12 cellular contexts compared by ENCODE assay signal in genomic region chr12:115338566-115339294, GRCh38.
DNase-seq lines count a peak whose midpoint lies in the region; ATAC-seq and TF ChIP-seq lines count a peak whose summit lies in the region.
"Had no signal": no experiment of that assay in that cellular context is flagged by ENCODE, and none has a peak within 500 bp of the region (broad histone marks: within the 10 kb centered on the region; RNA-seq: fewer than 3 reads in every experiment).

No MANE protein-coding gene starts in this region.

- H3K9me3 ChIP-seq in NT2/D1 (ENCODE audit: insufficient read depth, low read length) (peaks cover 13% of the 10 kb centered on the region), gastroesophageal sphincter (peaks cover 0 to 13% (median 0%) of the 10 kb centered on the region in 3 donors)
- H3K9me3 ChIP-seq: neutrophil had no signal

- no peak overlapping the region for H3K9ac ChIP-seq in NT2/D1 (ENCODE audit: insufficient read length, low read depth)

- no peak for TF ChIP-seq CTCF in gastroesophageal sphincter (IDR thresholded peaks at IDR 0.05)

- TF ChIP-seq EP300 in gastroesophageal sphincter (IDR thresholded peaks at IDR 0.05): no peak

- H3K27me3 ChIP-seq in NT2/D1 (ENCODE audit: insufficient read depth, insufficient read length) (no peaks in the 10 kb centered on the region), gastroesophageal sphincter (no peaks in the 10 kb centered on the region)
- H3K27me3 ChIP-seq: neutrophil had no signal

- in situ Hi-C loops in Caki2 (cut with HindIII; ENCODE audit: low pct_unique_long_range_greater_than_20kb, low sequenced_read_pairs): no loop called here

- H3K36me3 ChIP-seq in NT2/D1 (ENCODE audit: insufficient read depth, insufficient read length, low read length) (no peaks in the 10 kb centered on the region), gastroesophageal sphincter (no peaks in the 10 kb centered on the region)
- H3K36me3 ChIP-seq: neutrophil had no signal

- H3K4me3 ChIP-seq in NT2/D1 (ENCODE audit: insufficient read length, low read depth) (no peak overlapping the region), gastroesophageal sphincter (no peak overlapping the region)

- peak; percentile 65 for ATAC-seq in GM21717 (IDR thresholded peaks at IDR 0.05; ENCODE audit: unreplicated experiment)
- no peak for ATAC-seq in gastroesophageal sphincter
- ATAC-seq in HG02852 (IDR thresholded peaks at IDR 0.05; ENCODE audit: unreplicated experiment): no peak

- H3K4me1 ChIP-seq in NT2/D1 (ENCODE audit: insufficient read depth, insufficient read length) (peaks cover 6% of the 10 kb centered on the region), gastroesophageal sphincter (peaks cover 0 to 17% (median 6%) of the 10 kb centered on the region in 3 donors)

- peak overlapping the region in 3 of 4 donors; percentile 53 to 71 (median 63) for H3K27ac ChIP-seq in gastroesophageal sphincter
- H3K27ac ChIP-seq: neutrophil had no signal

- TF ChIP-seq POLR2A in gastroesophageal sphincter (IDR thresholded peaks at IDR 0.05): no peak

- 81 to 83% methylated on average over 9 of the region's 9 CpGs for WGBS in gastroesophageal sphincter (ENCODE audit: low coverage in 1 of 2), 2 donors

- DNase-seq in Caki2 (ENCODE audit: low read depth) (peak; percentile 3), NT2/D1 (ENCODE audit: low read depth, low spot score) (peak; percentile 22), COR-L47 (lab: John Stamatoyannopoulos, UW) (no peak), NCI-H2029 (lab: John Stamatoyannopoulos, UW) (no peak), T1000 (lab: John Stamatoyannopoulos, UW) (no peak)
- DNase-seq: DMS 273 treated with DMSO at 0.1 percent for 48 hours; effector memory CD4-positive, alpha-beta T cell; stimulated activated CD8-positive, alpha-beta memory T cell treated with anti-CD3 and anti-CD28 coated beads, Interleukin-4, amount 100 ng/mL, for 48 hours had no signal

Comparison
In these comparisons a context has a peak if more than half of its experiments do, and no peak if none do; other contexts are left out.
1. DNase-seq: peak in Caki2 (single experiment) and NT2/D1 (single experiment); none in COR-L47 (single experiment), NCI-H2029 (single experiment) and T1000 (single experiment).